In the genomic region with DNA sequence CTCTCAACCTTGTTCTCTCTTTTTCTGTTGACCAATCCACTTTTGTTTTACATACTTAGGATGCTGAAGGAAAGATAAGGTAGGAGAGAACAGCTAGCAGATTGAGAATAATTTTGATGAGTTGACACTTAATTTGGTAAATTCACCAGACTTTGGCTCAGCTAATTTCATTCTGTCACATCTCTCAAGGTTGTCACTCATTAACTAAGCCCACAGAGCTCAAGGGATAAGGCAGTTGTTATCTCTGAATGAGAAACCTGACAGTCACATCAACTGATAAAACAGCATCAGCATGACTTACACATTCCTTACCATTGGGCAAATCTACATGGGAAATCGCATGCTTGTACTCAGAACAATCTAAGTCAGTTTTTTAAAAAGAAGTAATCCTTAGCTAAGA, we compare ENCODE assay signal across 28 cellular contexts.
"Had no signal": no experiment of that assay in that cellular context is flagged by ENCODE, and none has a peak within 500 bp of the region (broad histone marks: within the 10 kb centered on the region; RNA-seq: fewer than 3 reads in every experiment).

No MANE protein-coding gene starts in this region.

- H3K36me3 ChIP-seq: MG63, SJSA1 had no signal

- DNase-seq: activated B cell treated with CpG ODN at 0.5 μM for 24 hours; activated CD4-positive, alpha-beta T cell treated with anti-CD3 and anti-CD28 coated beads for 1 hour; activated CD4-positive, alpha-beta T cell treated with anti-CD3 and anti-CD28 coated beads, Interleukin-2, amount 10 ng/mL, durations not matched to agents 24 days and 14 days; activated CD4-positive, alpha-beta T cell treated with anti-CD3 and anti-CD28 coated beads, Interleukin-2, amount 50 U/mL, for 48 hours; activated CD8-positive, alpha-beta memory T cell treated with anti-CD3 and anti-CD28 coated beads for 24 hours; activated gamma-delta T cell; activated naive CD4-positive, alpha-beta T cell treated with anti-CD3 and anti-CD28 coated beads for 36 hours; activated T-cell treated with anti-CD3 and anti-CD28 coated beads, Interleukin-2, amount 50 U/mL, for 48 hours; anterior cingulate cortex; cerebellar nuclear complex; MG63; MV-4-11; NCI-H1092 treated with DMSO at 0.1 percent for 48 hours; NCI-H1417 treated with DMSO at 0.1 percent for 48 hours; NCI-H1694 treated with DMSO at 0.1 percent for 48 hours; NCI-H2029 treated with DMSO at 0.1 percent for 48 hours; NCI-H510A treated with DMSO at 0.1 percent for 48 hours; NCI-H69; NK-92 treated with Interleukin-12 subunit alpha and Interleukin-12 subunit beta, amount 100 ng/mL, for 24 hours; SHP77; T-helper 17 cell; T1000 had no signal

- H3K9me3 Mint-ChIP-seq: activated CD4-positive, alpha-beta T cell treated with anti-CD3 and anti-CD28 coated beads, Interleukin-2, amount 10 ng/mL, durations not matched to agents 24 days and 14 days had no signal

- H3K4me1 ChIP-seq: SJSA1 had no signal

- H3K27me3 Mint-ChIP-seq: activated B cell treated with CpG ODN at 0.5 μM for 24 hours; activated CD4-positive, alpha-beta T cell treated with anti-CD3 and anti-CD28 coated beads, Interleukin-2, amount 10 ng/mL, durations not matched to agents 24 days and 14 days; activated naive CD8-positive, alpha-beta T cell; activated T-helper 17 cell treated with anti-CD3 and anti-CD28 coated beads, Interleukin-2, amount 50 U/mL, for 72 hours; T-helper 17 cell had no signal

- H3K27me3 ChIP-seq: MG63, SJSA1 had no signal

- H3K4me1 Mint-ChIP-seq: activated B cell treated with CpG ODN at 0.5 μM for 24 hours; activated CD4-positive, alpha-beta T cell treated with anti-CD3 and anti-CD28 coated beads, Interleukin-2, amount 10 ng/mL, durations not matched to agents 24 days and 14 days; activated T-helper 17 cell treated with anti-CD3 and anti-CD28 coated beads, Interleukin-2, amount 50 U/mL, for 72 hours; T-helper 17 cell had no signal

- ATAC-seq: activated T-helper 17 cell treated with anti-CD3 and anti-CD28 coated beads, Interleukin-2, amount 50 U/mL, for 72 hours; T-helper 17 cell had no signal

- H3K9me3 ChIP-seq: MG63, SJSA1 had no signal

- H3K36me3 Mint-ChIP-seq: activated naive CD8-positive, alpha-beta T cell had no signal

- H3K27ac Mint-ChIP-seq: activated B cell treated with CpG ODN at 0.5 μM for 24 hours; activated CD4-positive, alpha-beta T cell treated with anti-CD3 and anti-CD28 coated beads, Interleukin-2, amount 10 ng/mL, durations not matched to agents 24 days and 14 days; activated naive CD4-positive, alpha-beta T cell treated with anti-CD3 and anti-CD28 coated beads for 36 hours; activated naive CD8-positive, alpha-beta T cell; activated T-helper 17 cell treated with anti-CD3 and anti-CD28 coated beads, Interleukin-2, amount 50 U/mL, for 72 hours; T-helper 17 cell had no signal

- H3K4me3 Mint-ChIP-seq: activated B cell treated with CpG ODN at 0.5 μM for 24 hours; activated CD4-positive, alpha-beta T cell treated with anti-CD3 and anti-CD28 coated beads, Interleukin-2, amount 10 ng/mL, durations not matched to agents 24 days and 14 days; activated naive CD4-positive, alpha-beta T cell treated with anti-CD3 and anti-CD28 coated beads for 36 hours; activated naive CD8-positive, alpha-beta T cell; activated T-helper 17 cell treated with anti-CD3 and anti-CD28 coated beads, Interleukin-2, amount 50 U/mL, for 72 hours; T-helper 17 cell had no signal

- FAIRE-seq: colon, RCC 7860, TTC549 had no signal

- H3K27ac ChIP-seq: SJSA1 had no signal

- H3K4me3 ChIP-seq: MG63, SJSA1 had no signal
